ENCODE assay signal across 26 cellular contexts in the genomic region with DNA sequence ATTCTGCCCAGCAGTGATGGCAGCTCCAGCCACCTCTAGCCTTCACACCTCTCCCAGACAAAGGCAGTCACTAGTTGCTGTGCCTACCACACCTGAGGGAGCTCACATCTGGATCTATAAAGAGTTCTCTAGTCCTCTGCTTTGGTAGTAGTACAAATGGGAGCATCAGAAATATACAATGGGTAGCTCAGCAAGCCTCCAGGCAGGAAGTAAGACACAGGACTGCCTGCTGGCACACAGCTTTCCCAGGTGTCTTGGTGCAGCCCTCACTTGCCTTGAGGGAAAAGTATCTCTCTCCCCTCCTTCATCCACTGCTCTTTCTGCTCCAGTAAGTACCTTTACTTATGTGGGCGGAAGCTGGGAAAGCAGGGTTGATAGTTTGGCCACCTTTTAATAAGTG.
DNase-seq lines count a peak whose midpoint lies in the region; ATAC-seq, FAIRE-seq and TF ChIP-seq lines count a peak whose summit lies in the region.
"Had no signal": no experiment of that assay in that cellular context is flagged by ENCODE, and none has a peak within 500 bp of the region (broad histone marks: within the 10 kb centered on the region; RNA-seq: fewer than 3 reads in every experiment).

No MANE protein-coding gene starts in this region.

- no peak overlapping the region for H2AK5ac ChIP-seq in mesendoderm (ENCODE audit: low read length)

- no peak overlapping the region for H3K56ac ChIP-seq in mesendoderm (ENCODE audit: low read length)

- no peak overlapping the region for H3K4me3 ChIP-seq in GM23338
- H3K4me3 ChIP-seq in astrocyte (ENCODE audit: insufficient read depth, low read depth, low read length), result no peak overlapping the region
- H3K4me3 ChIP-seq in mesendoderm (ENCODE audit: low read length), result no peak overlapping the region
- H3K4me3 ChIP-seq in breast epithelium, result no peak overlapping the region
- H3K4me3 ChIP-seq: A549; BLaER1 treated with 17β-estradiol and CSF1 and Interleukin-3, amounts not matched to agents 10 nM and 100 nM; GM23248; HAP-1 had no signal

- H3K9me3 ChIP-seq in astrocyte (ENCODE audit: insufficient read depth, low read depth, low read length) (no peaks in the 10 kb centered on the region), breast epithelium (no peaks in the 10 kb centered on the region)
- H3K9me3 ChIP-seq: A549; BE2C; BLaER1 treated with 17β-estradiol and CSF1 and Interleukin-3, amounts not matched to agents 10 nM and 100 nM; HAP-1 had no signal

- no peak for FAIRE-seq in astrocyte (lab: Jason Lieb, UNC)
- FAIRE-seq: A549, D721Med, G401.6, GM12892, GM19239 had no signal

- no peak overlapping the region for H4K8ac ChIP-seq in mesendoderm (ENCODE audit: low read depth, low read length)

- no CpG with 5 or more reads among the region's 1 CpG for WGBS in mesendoderm (ENCODE audit: extremely low coverage, insufficient coverage, low lambda C conversion rate)

- H3K27me3 Mint-ChIP-seq in GM23338 (ENCODE audit: insufficient read depth, low read depth, poor library complexity), result no peaks in the 10 kb centered on the region
- no peaks in the 10 kb centered on the region for H3K27me3 Mint-ChIP-seq in astrocyte (ENCODE audit: low read depth, unreplicated experiment)
- H3K27me3 Mint-ChIP-seq: CD4-positive, alpha-beta T cell; CD8-positive, alpha-beta memory T cell had no signal

- no peaks in the 10 kb centered on the region for H3F3A ChIP-seq in GM23338 (replicated peaks; ENCODE audit: low read depth)

- H3K36me3 ChIP-seq in GM23338 (ENCODE audit: insufficient read depth) (no peaks in the 10 kb centered on the region), astrocyte (ENCODE audit: insufficient read depth, low read length) (no peaks in the 10 kb centered on the region), mesendoderm (ENCODE audit: control insufficient read depth, insufficient read depth, low read length) (no peaks in the 10 kb centered on the region), breast epithelium (no peaks in the 10 kb centered on the region)
- H3K36me3 ChIP-seq: BE2C; BLaER1 treated with 17β-estradiol and CSF1 and Interleukin-3, amounts not matched to agents 10 nM and 100 nM; HAP-1 had no signal

- no peak overlapping the region for H2BK120ac ChIP-seq in mesendoderm (ENCODE audit: low read depth, low read length)

- H3K18ac ChIP-seq in mesendoderm (ENCODE audit: low read length), result no peak overlapping the region

- no peak overlapping the region for H3K4me2 ChIP-seq in GM23338
- H3K4me2 ChIP-seq in astrocyte (ENCODE audit: low read length), result no peak overlapping the region
- no peak overlapping the region for H3K4me2 ChIP-seq in mesendoderm (ENCODE audit: low read length)
- H3K4me2 ChIP-seq: A549; BLaER1 treated with 17β-estradiol and CSF1 and Interleukin-3, amounts not matched to agents 10 nM and 100 nM had no signal

- H3K27ac ChIP-seq in GM23338 (ENCODE audit: low read depth) (no peak overlapping the region), astrocyte (ENCODE audit: low read depth, low read length) (no peak overlapping the region), mesendoderm (ENCODE audit: low read depth, low read length) (no peak overlapping the region), breast epithelium (no peak overlapping the region)
- H3K27ac ChIP-seq: A549; BLaER1 treated with 17β-estradiol and CSF1 and Interleukin-3, amounts not matched to agents 10 nM and 100 nM; GM23248 had no signal

- H3K79me2 ChIP-seq in GM23338 (replicated peaks; ENCODE audit: insufficient read depth), result no peaks in the 10 kb centered on the region
- H3K79me2 ChIP-seq in astrocyte (ENCODE audit: insufficient read depth, low read length), result no peaks in the 10 kb centered on the region
- no peaks in the 10 kb centered on the region for H3K79me2 ChIP-seq in mesendoderm (ENCODE audit: control insufficient read depth, insufficient read depth, low read length)

- no peak overlapping the region for H3K23ac ChIP-seq in mesendoderm (ENCODE audit: low read length)

- H2AFZ ChIP-seq in GM23338 (peak overlapping the region; percentile 59; the same call in 1 of the 2 replicates), astrocyte (ENCODE audit: low read depth, low read length) (no peak overlapping the region)
- H2AFZ ChIP-seq: GM23248 had no signal

- H3K4me3 Mint-ChIP-seq in GM23338 (no peak overlapping the region), astrocyte (ENCODE audit: unreplicated experiment) (no peak overlapping the region)
- H3K4me3 Mint-ChIP-seq: CD14-positive monocyte; CD4-positive, alpha-beta T cell; CD8-positive, alpha-beta memory T cell; HFFc6 had no signal

- no peaks in the 10 kb centered on the region; the same call in 2 of the 3 replicates for H3K36me3 Mint-ChIP-seq in GM23338 (ENCODE audit: low read depth)
- no peaks in the 10 kb centered on the region for H3K36me3 Mint-ChIP-seq in astrocyte (ENCODE audit: low read depth, unreplicated experiment)
- H3K36me3 Mint-ChIP-seq: CD14-positive monocyte; CD8-positive, alpha-beta memory T cell had no signal

- H2BK5ac ChIP-seq in mesendoderm (ENCODE audit: low read length), result no peak overlapping the region

- TF ChIP-seq CTCF in GM23338 (conservative IDR thresholded peaks at IDR 0.05; ENCODE audit: low read depth in 2 of 2) (no peak), astrocyte (IDR thresholded peaks at IDR 0.05; ENCODE audit: insufficient read depth, low read depth, low read length) (no peak), breast epithelium (IDR thresholded peaks at IDR 0.05) (no peak)

- H3K27ac Mint-ChIP-seq in GM23338, result no peak overlapping the region
- H3K27ac Mint-ChIP-seq in astrocyte (ENCODE audit: unreplicated experiment), result peak overlapping the region; percentile 36
- H3K27ac Mint-ChIP-seq: CD14-positive monocyte; CD4-positive, alpha-beta T cell; CD8-positive, alpha-beta memory T cell; HFFc6 had no signal

- H3K79me1 ChIP-seq in mesendoderm (ENCODE audit: low read length), result no peaks in the 10 kb centered on the region

- DNase-seq in GM23338 (ENCODE audit: low spot score) (peak; percentile 5), NCI-H146 treated with DMSO at 0.1 percent for 48 hours (lab: John Stamatoyannopoulos, UW; ENCODE audit: unreplicated experiment) (peak; percentile 2), astrocyte (ENCODE audit: low read depth) (no peak), mesendoderm (peak; percentile 23), breast epithelium (ENCODE audit: low spot score in 2 of 2) (no peak), hypothalamus (lab: John Stamatoyannopoulos, UW) (no peak)
- no peak for DNase-seq in activated CD8-positive, alpha-beta memory T cell treated with anti-CD3 and anti-CD28 coated beads, Interleukin-2, amount 50 U/mL, for 48 hours
- DNase-seq in activated naive CD4-positive, alpha-beta T cell (lab: John Stamatoyannopoulos, UW), result no peak
- DNase-seq: 8988T; ACHN; AML-193; BE2C; CD4-positive, alpha-beta T cell; CD8-positive, alpha-beta memory T cell; DMS53; DMS79 treated with DMSO at 0.1 percent for 48 hours; GM23248; HFFc6 had no signal

- ATAC-seq in GM23338, result peak; percentile 52
- ATAC-seq: A549 had no signal

- H4K5ac ChIP-seq in mesendoderm (ENCODE audit: low read length), result no peak overlapping the region

- H3K4ac ChIP-seq in mesendoderm (ENCODE audit: low read depth, low read length), result no peak overlapping the region

- H3K9me3 Mint-ChIP-seq in GM23338 (no peaks in the 10 kb centered on the region; the same call in 2 of the 3 replicates), astrocyte (ENCODE audit: unreplicated experiment) (peaks cover 2% of the 10 kb centered on the region)
- H3K9me3 Mint-ChIP-seq: CD4-positive, alpha-beta T cell; HFFc6 had no signal

- intact Hi-C loops in breast epithelium (cut with DNase I; ENCODE audit: low total_unique reads), result no loop called here

- peaks cover 20% of the 10 kb centered on the region for H3K4me1 Mint-ChIP-seq in GM23338
- no peaks in the 10 kb centered on the region for H3K4me1 Mint-ChIP-seq in astrocyte (ENCODE audit: low read depth, unreplicated experiment)
- H3K4me1 Mint-ChIP-seq: CD8-positive, alpha-beta memory T cell had no signal

- no peaks in the 10 kb centered on the region for H4K20me1 ChIP-seq in GM23338 (replicated peaks; ENCODE audit: insufficient read depth)
- H4K20me1 ChIP-seq in astrocyte (ENCODE audit: insufficient read depth, low read length), result no peaks in the 10 kb centered on the region
- H4K20me1 ChIP-seq: BLaER1 treated with 17β-estradiol and CSF1 and Interleukin-3, amounts not matched to agents 10 nM and 100 nM had no signal

- H3K9ac ChIP-seq in astrocyte (ENCODE audit: low read length), result no peak overlapping the region
- no peak overlapping the region for H3K9ac ChIP-seq in mesendoderm (ENCODE audit: low read length)
- H3K9ac ChIP-seq: BLaER1 treated with 17β-estradiol and CSF1 and Interleukin-3, amounts not matched to agents 10 nM and 100 nM; GM23248 had no signal

- H3K27me3 ChIP-seq in GM23338 (ENCODE audit: insufficient read depth), result no peaks in the 10 kb centered on the region
- no peaks in the 10 kb centered on the region for H3K27me3 ChIP-seq in astrocyte (ENCODE audit: insufficient read depth, low read length)
- no peaks in the 10 kb centered on the region for H3K27me3 ChIP-seq in mesendoderm (ENCODE audit: insufficient read depth, low read length, poor library complexity)
- no peaks in the 10 kb centered on the region for H3K27me3 ChIP-seq in breast epithelium
- H3K27me3 ChIP-seq: BE2C; BLaER1 treated with 17β-estradiol and CSF1 and Interleukin-3, amounts not matched to agents 10 nM and 100 nM had no signal

- no peaks in the 10 kb centered on the region for H3K9me2 ChIP-seq in GM23338 (ENCODE audit: insufficient read depth)

- H3K4me1 ChIP-seq in GM23338 (ENCODE audit: insufficient read depth), result peaks cover 24% of the 10 kb centered on the region; the same call in 1 of the 2 replicates
- H3K4me1 ChIP-seq in astrocyte (ENCODE audit: insufficient read depth, low read length), result no peaks in the 10 kb centered on the region
- no peaks in the 10 kb centered on the region for H3K4me1 ChIP-seq in mesendoderm (ENCODE audit: control insufficient read depth, low read depth, low read length)
- no peaks in the 10 kb centered on the region for H3K4me1 ChIP-seq in breast epithelium
- H3K4me1 ChIP-seq: A549, BE2C, HAP-1 had no signal

- H2BK15ac ChIP-seq in mesendoderm (replicated peaks; ENCODE audit: low read depth), result no peak overlapping the region

- TF ChIP-seq POLR2A in breast epithelium (IDR thresholded peaks at IDR 0.05), result no peak

Comparison
In these comparisons a context has a peak if more than half of its experiments do, and no peak if none do; other contexts are left out.
1. DNase-seq: peak in GM23338 (single experiment), NCI-H146 treated with DMSO at 0.1 percent for 48 hours (single experiment) and mesendoderm (single experiment); none in astrocyte (single experiment), activated CD8-positive, alpha-beta memory T cell treated with anti-CD3 and anti-CD28 coated beads, Interleukin-2, amount 50 U/mL, for 48 hours (single experiment), breast epithelium (0 of 2), hypothalamus (0 of 51) and activated naive CD4-positive, alpha-beta T cell (0 of 4).